Comparison of ENCODE assay signal across 11 cellular contexts in genomic region chr6:158708239-158708638, GRCh38. TPM values are rescaled to one million over a fixed set of nuclear protein-coding genes. Genes with fewer than 3 reads are reported as not detected.
A peak's percentile ranks its signal among the peaks of the same experiment; 100 is the strongest.
DNase-seq lines count a peak whose midpoint lies in the region; FAIRE-seq and TF ChIP-seq lines count a peak whose summit lies in the region.
"Had no signal": no experiment of that assay in that cellular context is flagged by ENCODE, and none has a peak within 500 bp of the region (broad histone marks: within the 10 kb centered on the region; RNA-seq: fewer than 3 reads in every experiment).

No MANE protein-coding gene starts in this region.

- no peak overlapping the region for H3K27ac ChIP-seq in endodermal cell (ENCODE audit: low read depth, low read length)
- H3K27ac ChIP-seq in thyroid gland, result peak overlapping the region; percentile 91 to 94 (median 92)

- H3K4me1 Mint-ChIP-seq in endodermal cell, result peaks cover 34% of the 10 kb centered on the region

- DNase-seq in NCI-H446 treated with DMSO at 0.1 percent for 48 hours (lab: John Stamatoyannopoulos, UW), result peak; percentile 47
- DNase-seq in endodermal cell, result peak; percentile 75
- DNase-seq in medulla oblongata (ENCODE audit: extremely low spot score), result peak; percentile 27
- DNase-seq in thyroid gland, result peak; percentile 67 to 73
- no peak for DNase-seq in frontal cortex (ENCODE audit: low spot score in 2 of 2)
- no peak for DNase-seq in activated naive CD4-positive, alpha-beta T cell (lab: John Stamatoyannopoulos, UW)
- DNase-seq in NCI-H187 (lab: John Stamatoyannopoulos, UW), result no peak
- no peak for DNase-seq in NCI-H1694 treated with DMSO at 0.1 percent for 48 hours (lab: John Stamatoyannopoulos, UW)
- DNase-seq: activated effector memory CD4-positive, alpha-beta T cell treated with anti-CD3 and anti-CD28 coated beads, Interleukin-2, amount 50 U/mL, for 16 hours; NCI-H2029 treated with DMSO at 0.1 percent for 48 hours; nephron progenitor cell had no signal

- TF ChIP-seq CTCF in endodermal cell (conservative IDR thresholded peaks at IDR 0.05) (no peak), thyroid gland (IDR thresholded peaks at IDR 0.05) (peak in 2 of 6 experiments; percentile 20 to 28)

- TF ChIP-seq POLR2A in thyroid gland (IDR thresholded peaks at IDR 0.05), result peak in 1 of 2 donors; percentile 64

- no peaks in the 10 kb centered on the region for H3K27me3 ChIP-seq in endodermal cell (ENCODE audit: control insufficient read depth, insufficient read depth, low read length, poor library complexity, severe bottlenecking)
- H3K27me3 ChIP-seq in thyroid gland, result no peaks in the 10 kb centered on the region

- H3K9me3 ChIP-seq in endodermal cell (ENCODE audit: control insufficient read depth, low read length) (no peaks in the 10 kb centered on the region), thyroid gland (no peaks in the 10 kb centered on the region)

- H3K27me3 Mint-ChIP-seq in endodermal cell (ENCODE audit: insufficient read depth), result no peaks in the 10 kb centered on the region

- WGBS in endodermal cell (ENCODE audit: insufficient coverage in 1 of 2, insufficient read length in 1 of 2), 2 experiments, result 85% methylated on average over 5 to 14 of the region's 14 CpGs
- WGBS in thyroid gland, 2 donors, result 41 to 54% methylated on average over 12 to 14 of the region's 14 CpGs

- peaks cover 17% of the 10 kb centered on the region for H3K4me1 ChIP-seq in endodermal cell (ENCODE audit: control insufficient read depth, insufficient read depth, low read length)
- peaks cover 78 to 86% of the 10 kb centered on the region in 2 donors for H3K4me1 ChIP-seq in thyroid gland

- H3K36me3 Mint-ChIP-seq in endodermal cell (ENCODE audit: low read depth), result no peaks in the 10 kb centered on the region

- intact Hi-C loops in thyroid gland (cut with DNase I), result loop anchor here (10.0 kb wide), 1 partner anchor 157 kb away; no protein-coding TSS in a partner anchor

- H3K4me3 Mint-ChIP-seq in endodermal cell, result no peak overlapping the region

- H3K4me3 ChIP-seq in endodermal cell (ENCODE audit: low read length) (no peak overlapping the region), thyroid gland (replicated peaks in 1 of 3) (peak overlapping the region in 1 of 3 donors; percentile 7)

- H3K27ac Mint-ChIP-seq in endodermal cell, result peak overlapping the region; percentile 93

- FAIRE-seq in frontal cortex (lab: Jason Lieb, UNC), result no peak

- H3K9me3 Mint-ChIP-seq in endodermal cell, result no peaks in the 10 kb centered on the region
- H3K9me3 Mint-ChIP-seq: nephron progenitor cell had no signal

- peak overlapping the region; percentile 62 for H3K9ac ChIP-seq in endodermal cell (ENCODE audit: extremely low read depth, low read length, poor library complexity, severe bottlenecking)

- H3K36me3 ChIP-seq in endodermal cell (ENCODE audit: control insufficient read depth, insufficient read depth, low read length) (no peaks in the 10 kb centered on the region), thyroid gland (no peaks in the 10 kb centered on the region)

RNA-seq across cellular contexts. Expression of gene SYTL3, which starts 58.4 kb away (rescaled TPM):
- total RNA-seq in endodermal cell, result under 1 TPM; 0.58 to 0.79 TPM
- 0.46 TPM for polyA plus RNA-seq in endodermal cell (2013, experiment 1 of 2)
- 0.50 TPM for polyA plus RNA-seq in endodermal cell (2013, experiment 2 of 2)
- total RNA-seq in thyroid gland, result 10 to 100 TPM; 16.9 to 33.0 (median 24.4) TPM
- 2.0 TPM for total RNA-seq in frontal cortex

Comparison
In these comparisons a context has a peak if more than half of its experiments do, and no peak if none do; other contexts are left out.
1. DNase-seq: peak in NCI-H446 treated with DMSO at 0.1 percent for 48 hours (single experiment), endodermal cell (single experiment), medulla oblongata (single experiment) and thyroid gland (2 of 2); none in frontal cortex (0 of 2), activated naive CD4-positive, alpha-beta T cell (0 of 4), NCI-H187 (0 of 2) and NCI-H1694 treated with DMSO at 0.1 percent for 48 hours (single experiment).